ENCODE assay signal across 24 cellular contexts in genomic region chr6:27428966-27429365, GRCh38. TPM values are rescaled to one million over a fixed set of nuclear protein-coding genes. Genes with fewer than 3 reads are reported as not detected.
"Had no signal": no experiment of that assay in that cellular context is flagged by ENCODE, and none has a peak within 500 bp of the region (broad histone marks: within the 10 kb centered on the region; RNA-seq: fewer than 3 reads in every experiment).

No MANE protein-coding gene starts in this region.

- H3K4me3 ChIP-seq: K562, PC-9, Peyer's patch, SJCRH30 had no signal

- H3K4me1 Mint-ChIP-seq: IgD-negative memory B cell had no signal

- H3K27me3 ChIP-seq: Peyer's patch, SJCRH30 had no signal

- H3K9ac ChIP-seq: KMS-11 had no signal

- DNase-seq: Kasumi-1; MM.1S; NCI-H1092 treated with DMSO at 0.1 percent for 48 hours; NCI-H1436 treated with DMSO at 0.1 percent for 48 hours; NCI-H1694; NCI-H187 treated with DMSO at 0.1 percent for 48 hours; NCI-H2029 treated with DMSO at 0.1 percent for 48 hours; NCI-H2171 treated with DMSO at 0.1 percent for 48 hours; NCI-H345; NCI-H524; NCI-H526 treated with DMSO at 0.1 percent for 48 hours; NCI-H774; NK-92 treated with Interleukin-12 subunit alpha and Interleukin-12 subunit beta, amount 100 ng/mL, for 24 hours; PC-9; Peyer's patch; SHP77 treated with DMSO at 0.1 percent for 48 hours; SJCRH30 had no signal

- H3K4me2 ChIP-seq: KMS-11, PC-9 had no signal

- H3K27ac Mint-ChIP-seq: IgD-negative memory B cell had no signal

- H3K36me3 ChIP-seq: Peyer's patch, SJCRH30 had no signal

- H3K27ac ChIP-seq: HL-60, KMS-11, PC-9, Peyer's patch, SJCRH30 had no signal

- H3K4me1 ChIP-seq: Peyer's patch, SJCRH30 had no signal

- H3K4me3 Mint-ChIP-seq: IgD-negative memory B cell had no signal

- H2AFZ ChIP-seq: PC-9 had no signal

- H3K9me3 ChIP-seq: Peyer's patch, SJCRH30 had no signal

- ATAC-seq: K562, Right ventricle myocardium inferior, SK-N-SH treated with all-trans-retinoic acid at 6 μM for 48 hours had no signal

RNA-seq across cellular contexts. Expression of gene ZNF391, which starts 40.4 kb away (rescaled TPM):
- total RNA-seq: OCI-LY7 had no signal
